Comparison of ENCODE assay signal across 35 cellular contexts in genomic region chr17:6704472-6705052, GRCh38. TPM values are rescaled to one million over a fixed set of nuclear protein-coding genes. Genes with fewer than 3 reads are reported as not detected.
"Had no signal": no experiment of that assay in that cellular context is flagged by ENCODE, and none has a peak within 500 bp of the region (broad histone marks: within the 10 kb centered on the region; RNA-seq: fewer than 3 reads in every experiment).

No MANE protein-coding gene starts in this region.

- H3K27ac ChIP-seq: adrenal gland, body of pancreas, colonic mucosa, epithelial cell of prostate, esophagus squamous epithelium, gastroesophageal sphincter had no signal

- H3K4me1 ChIP-seq: adrenal gland, colonic mucosa, esophagus squamous epithelium, gastroesophageal sphincter had no signal

- H3K9me3 ChIP-seq: adrenal gland, body of pancreas, colonic mucosa, esophagus squamous epithelium, gastroesophageal sphincter had no signal

- H3K36me3 Mint-ChIP-seq: activated CD4-positive, alpha-beta memory T cell treated with anti-CD3 and anti-CD28 coated beads for 36 hours; activated CD8-positive, alpha-beta memory T cell treated with anti-CD3 and anti-CD28 coated beads, Interleukin-2, amount 10 ng/mL, durations not matched to agents 7 days and 5 days; activated naive CD4-positive, alpha-beta T cell treated with anti-CD3 and anti-CD28 coated beads, Interleukin-2, amount 10 ng/mL, durations not matched to agents 7 days and 5 days; activated naive CD8-positive, alpha-beta T cell treated with anti-CD3 and anti-CD28 coated beads for 36 hours had no signal

- H3K4me1 Mint-ChIP-seq: activated CD4-positive, alpha-beta T cell treated with anti-CD3 and anti-CD28 coated beads for 36 hours; activated CD4-positive, alpha-beta T cell treated with anti-CD3 and anti-CD28 coated beads, Interleukin-2, amount 10 ng/mL, durations not matched to agents 24 days and 14 days; activated CD8-positive, alpha-beta memory T cell treated with anti-CD3 and anti-CD28 coated beads, Interleukin-2, amount 10 ng/mL, durations not matched to agents 7 days and 5 days; activated naive CD4-positive, alpha-beta T cell treated with anti-CD3 and anti-CD28 coated beads, Interleukin-2, amount 10 ng/mL, durations not matched to agents 7 days and 5 days; activated naive CD8-positive, alpha-beta T cell treated with anti-CD3 and anti-CD28 coated beads for 36 hours; activated naive CD8-positive, alpha-beta T cell treated with anti-CD3 and anti-CD28 coated beads, Interleukin-2, amount 50 U/mL, for 24 hours had no signal

- H3K36me3 ChIP-seq: adrenal gland, colonic mucosa, esophagus squamous epithelium, gastroesophageal sphincter had no signal

- ATAC-seq: activated CD4-positive, alpha-beta T cell treated with anti-CD3 and anti-CD28 coated beads for 36 hours; activated CD8-positive, alpha-beta memory T cell treated with anti-CD3 and anti-CD28 coated beads, Interleukin-2, amount 10 ng/mL, durations not matched to agents 7 days and 5 days; activated CD8-positive, alpha-beta T cell treated with anti-CD3 and anti-CD28 coated beads, Interleukin-2, amount 10 ng/mL, durations not matched to agents 7 days and 5 days; activated naive CD8-positive, alpha-beta T cell treated with anti-CD3 and anti-CD28 coated beads, Interleukin-2, amount 50 U/mL, for 24 hours; activated T-cell treated with anti-CD3 and anti-CD28 coated beads, Interleukin-2, amount 50 U/mL, for 72 hours; body of pancreas; gastroesophageal sphincter had no signal

- DNase-seq: activated CD4-positive, alpha-beta memory T cell treated with anti-CD3 and anti-CD28 coated beads for 36 hours; activated CD4-positive, alpha-beta T cell treated with anti-CD3 and anti-CD28 coated beads for 36 hours; activated CD4-positive, alpha-beta T cell treated with anti-CD3 and anti-CD28 coated beads, Interleukin-2, amount 10 ng/mL, durations not matched to agents 24 days and 14 days; activated CD4-positive, CD25-positive, alpha-beta regulatory T cell; activated CD4-positive, CD25-positive, alpha-beta regulatory T cell treated with anti-CD3 and anti-CD28 coated beads, Interleukin-2, amount 50 U/mL, for 72 hours; activated CD8-positive, alpha-beta memory T cell treated with anti-CD3 and anti-CD28 coated beads, Interleukin-2, amount 10 ng/mL, durations not matched to agents 7 days and 5 days; activated CD8-positive, alpha-beta memory T cell treated with anti-CD3 and anti-CD28 coated beads, Interleukin-2, amount 50 U/mL, for 4 hours; activated CD8-positive, alpha-beta T cell treated with anti-CD3 and anti-CD28 coated beads, Interleukin-2, amount 10 ng/mL, durations not matched to agents 7 days and 5 days; activated gamma-delta T cell; activated naive CD4-positive, alpha-beta T cell; activated naive CD4-positive, alpha-beta T cell treated with anti-CD3 and anti-CD28 coated beads, Interleukin-2, amount 10 ng/mL, durations not matched to agents 7 days and 5 days; activated naive CD8-positive, alpha-beta T cell treated with anti-CD3 and anti-CD28 coated beads for 36 hours; activated naive CD8-positive, alpha-beta T cell treated with anti-CD3 and anti-CD28 coated beads, Interleukin-2, amount 50 U/mL, for 24 hours; activated T-cell treated with anti-CD3 and anti-CD28 coated beads for 4 hours; activated T-cell treated with anti-CD3 and anti-CD28 coated beads, Interleukin-2, amount 50 U/mL, for 24 hours; activated T-cell treated with anti-CD3 and anti-CD28 coated beads, Interleukin-2, amount 50 U/mL, for 72 hours; adrenal gland; amygdala; body of pancreas; caudate nucleus; cerebellar nuclear complex; colonic mucosa; effector CD8-positive, alpha-beta T cell; esophagus squamous epithelium; foreskin melanocyte; T-helper 2 cell had no signal

- H3K9me3 Mint-ChIP-seq: activated CD4-positive, alpha-beta memory T cell treated with anti-CD3 and anti-CD28 coated beads for 36 hours; activated CD4-positive, alpha-beta T cell treated with anti-CD3 and anti-CD28 coated beads, Interleukin-2, amount 10 ng/mL, durations not matched to agents 24 days and 14 days; activated naive CD4-positive, alpha-beta T cell treated with anti-CD3 and anti-CD28 coated beads, Interleukin-2, amount 10 ng/mL, durations not matched to agents 7 days and 5 days; activated naive CD8-positive, alpha-beta T cell treated with anti-CD3 and anti-CD28 coated beads for 36 hours; activated naive CD8-positive, alpha-beta T cell treated with anti-CD3 and anti-CD28 coated beads, Interleukin-2, amount 50 U/mL, for 24 hours; activated T-cell treated with anti-CD3 and anti-CD28 coated beads, Interleukin-2, amount 50 U/mL, for 24 hours; activated T-cell treated with anti-CD3 and anti-CD28 coated beads, Interleukin-2, amount 50 U/mL, for 72 hours had no signal

- H3K4me3 ChIP-seq: adrenal gland, body of pancreas, colonic mucosa, esophagus squamous epithelium, gastroesophageal sphincter had no signal

- H3K4me3 Mint-ChIP-seq: activated CD4-positive, alpha-beta memory T cell treated with anti-CD3 and anti-CD28 coated beads for 36 hours; activated CD4-positive, alpha-beta T cell treated with anti-CD3 and anti-CD28 coated beads for 36 hours; activated CD4-positive, alpha-beta T cell treated with anti-CD3 and anti-CD28 coated beads, Interleukin-2, amount 10 ng/mL, durations not matched to agents 24 days and 14 days; activated CD8-positive, alpha-beta memory T cell treated with anti-CD3 and anti-CD28 coated beads, Interleukin-2, amount 10 ng/mL, durations not matched to agents 7 days and 5 days; activated CD8-positive, alpha-beta T cell treated with anti-CD3 and anti-CD28 coated beads, Interleukin-2, amount 10 ng/mL, durations not matched to agents 7 days and 5 days; activated naive CD4-positive, alpha-beta T cell treated with anti-CD3 and anti-CD28 coated beads, Interleukin-2, amount 10 ng/mL, durations not matched to agents 7 days and 5 days; activated naive CD8-positive, alpha-beta T cell treated with anti-CD3 and anti-CD28 coated beads for 36 hours; activated naive CD8-positive, alpha-beta T cell treated with anti-CD3 and anti-CD28 coated beads, Interleukin-2, amount 50 U/mL, for 24 hours; activated T-cell treated with anti-CD3 and anti-CD28 coated beads, Interleukin-2, amount 50 U/mL, for 24 hours; activated T-cell treated with anti-CD3 and anti-CD28 coated beads, Interleukin-2, amount 50 U/mL, for 72 hours had no signal

- H3K27ac Mint-ChIP-seq: activated CD4-positive, alpha-beta memory T cell treated with anti-CD3 and anti-CD28 coated beads for 36 hours; activated CD4-positive, alpha-beta T cell treated with anti-CD3 and anti-CD28 coated beads for 36 hours; activated CD4-positive, alpha-beta T cell treated with anti-CD3 and anti-CD28 coated beads, Interleukin-2, amount 10 ng/mL, durations not matched to agents 24 days and 14 days; activated CD8-positive, alpha-beta memory T cell treated with anti-CD3 and anti-CD28 coated beads, Interleukin-2, amount 10 ng/mL, durations not matched to agents 7 days and 5 days; activated CD8-positive, alpha-beta T cell treated with anti-CD3 and anti-CD28 coated beads, Interleukin-2, amount 10 ng/mL, durations not matched to agents 7 days and 5 days; activated naive CD4-positive, alpha-beta T cell treated with anti-CD3 and anti-CD28 coated beads, Interleukin-2, amount 10 ng/mL, durations not matched to agents 7 days and 5 days; activated naive CD8-positive, alpha-beta T cell treated with anti-CD3 and anti-CD28 coated beads for 36 hours; activated naive CD8-positive, alpha-beta T cell treated with anti-CD3 and anti-CD28 coated beads, Interleukin-2, amount 50 U/mL, for 24 hours; activated T-cell treated with anti-CD3 and anti-CD28 coated beads, Interleukin-2, amount 50 U/mL, for 24 hours; activated T-cell treated with anti-CD3 and anti-CD28 coated beads, Interleukin-2, amount 50 U/mL, for 72 hours had no signal

- H3K27me3 ChIP-seq: adrenal gland, body of pancreas, colonic mucosa had no signal

RNA-seq across cellular contexts. Expression of gene SLC13A5, which starts 8.6 kb away (rescaled TPM):
- total RNA-seq: activated CD4-positive, alpha-beta memory T cell treated with anti-CD3 and anti-CD28 coated beads for 36 hours; activated CD4-positive, alpha-beta T cell treated with anti-CD3 and anti-CD28 coated beads for 36 hours; activated CD4-positive, alpha-beta T cell treated with anti-CD3 and anti-CD28 coated beads, Interleukin-2, amount 10 ng/mL, durations not matched to agents 24 days and 14 days; activated CD8-positive, alpha-beta memory T cell treated with anti-CD3 and anti-CD28 coated beads for 36 hours; activated CD8-positive, alpha-beta memory T cell treated with anti-CD3 and anti-CD28 coated beads, Interleukin-2, amount 10 ng/mL, durations not matched to agents 7 days and 5 days; activated CD8-positive, alpha-beta T cell treated with anti-CD3 and anti-CD28 coated beads, Interleukin-2, amount 10 ng/mL, durations not matched to agents 7 days and 5 days; activated naive CD8-positive, alpha-beta T cell treated with anti-CD3 and anti-CD28 coated beads for 36 hours; body of pancreas; endothelial cell of umbilical vein; fibroblast of lung; fibroblast of villous mesenchyme; glomerular endothelial cell; T-helper 1 cell treated with Interleukin-12 subunit alpha and Interleukin-12 subunit beta and Interleukin-4 antibody, amounts not matched to agents 30 ng/mL and 1 ng/mL, for 36 hours had no signal
- polyA plus RNA-seq: aorta, fibroblast of lung had no signal
